Comparison of ENCODE assay signal across 1 cellular context in genomic region chr13:48253849-48254248, GRCh38.
TF ChIP-seq lines count a peak whose summit lies in the region.

No MANE protein-coding gene starts in this region.

TF ChIP-seq in HepG2, 621 proteins besides CTCF, POLR2A, EP300 and RAD21 (continued from another document and continues in another):
- TF ChIP-seq ZNF230 (CRISPR knock-in tag; IDR thresholded peaks at IDR 0.05) = no peak
- no peak for TF ChIP-seq ZNF446 (CRISPR knock-in tag; IDR thresholded peaks at IDR 0.05)
- TF ChIP-seq ZBTB46 (CRISPR knock-in tag; IDR thresholded peaks at IDR 0.05; ENCODE audit: borderline replicate concordance) = no peak
- TF ChIP-seq MTF1 (CRISPR knock-in tag; IDR thresholded peaks at IDR 0.05) = no peak
- no peak for TF ChIP-seq THYN1 (CRISPR knock-in tag; IDR thresholded peaks at IDR 0.05; ENCODE audit: borderline replicate concordance, low read depth)
- no peak for TF ChIP-seq TERF1 (CRISPR knock-in tag; IDR thresholded peaks at IDR 0.05)
- TF ChIP-seq FOXJ3 (CRISPR knock-in tag; IDR thresholded peaks at IDR 0.05; ENCODE audit: borderline replicate concordance) = no peak; the same call in 1 of the 2 replicates
- TF ChIP-seq ZNF414 (CRISPR knock-in tag; IDR thresholded peaks at IDR 0.05) = no peak
- no peak for TF ChIP-seq ARNT2 (CRISPR knock-in tag; IDR thresholded peaks at IDR 0.05; ENCODE audit: low read depth)
- no peak for TF ChIP-seq MBNL3 (CRISPR knock-in tag; conservative IDR thresholded peaks at IDR 0.05)
- no peak for TF ChIP-seq E2F5 (CRISPR knock-in tag; conservative IDR thresholded peaks at IDR 0.05)
- peak; percentile 69 for TF ChIP-seq FOXO1 (CRISPR knock-in tag; IDR thresholded peaks at IDR 0.05)
- no peak for TF ChIP-seq FOXO4 (CRISPR knock-in tag; conservative IDR thresholded peaks at IDR 0.05)
- no peak for TF ChIP-seq SRY (CRISPR knock-in tag; IDR thresholded peaks at IDR 0.05)
- TF ChIP-seq NCOR1 (IDR thresholded peaks at IDR 0.05; ENCODE audit: borderline replicate concordance, low read length) = no peak; the same call in 1 of the 2 replicates
- TF ChIP-seq TRIM24 (CRISPR knock-in tag; IDR thresholded peaks at IDR 0.05) = no peak
- no peak for TF ChIP-seq SMARCC2 (IDR thresholded peaks at IDR 0.05)
- TF ChIP-seq HDAC2 (CRISPR knock-in tag; IDR thresholded peaks at IDR 0.05) = peak; percentile 58
- no peak for TF ChIP-seq CREB1 (IDR thresholded peaks at IDR 0.05)
- peak; percentile 48; the same call in 1 of the 2 replicates for TF ChIP-seq CREB1 (CRISPR knock-in tag; IDR thresholded peaks at IDR 0.05)
- TF ChIP-seq U2AF1 (optimal IDR thresholded peaks at IDR 0.05; ENCODE audit: low read depth, low read length) = no peak
- no peak for TF ChIP-seq JDP2 (CRISPR knock-in tag; IDR thresholded peaks at IDR 0.05; ENCODE audit: borderline replicate concordance)
- TF ChIP-seq ZNF883 (CRISPR knock-in tag; IDR thresholded peaks at IDR 0.05; ENCODE audit: not compliant biosample characterization) = no peak
- no peak for TF ChIP-seq SRSF9 (IDR thresholded peaks at IDR 0.05; ENCODE audit: borderline replicate concordance, insufficient read depth, low read depth, low read length, poor library complexity, severe bottlenecking)
- peak; percentile 18; the same call in 1 of the 2 replicates for TF ChIP-seq SALL1 (CRISPR knock-in tag; IDR thresholded peaks at IDR 0.05)
- TF ChIP-seq PAX8 (CRISPR knock-in tag; IDR thresholded peaks at IDR 0.05; ENCODE audit: borderline replicate concordance) = no peak
- TF ChIP-seq EZH2 (conservative IDR thresholded peaks at IDR 0.05; ENCODE audit: low read depth, low read length) = no peak
- no peak for TF ChIP-seq ZSCAN12 (CRISPR knock-in tag; IDR thresholded peaks at IDR 0.05)
- TF ChIP-seq FOXP4 (CRISPR knock-in tag; IDR thresholded peaks at IDR 0.05) = peak; percentile 83
- no peak for TF ChIP-seq ZNF441 (CRISPR knock-in tag; IDR thresholded peaks at IDR 0.05; ENCODE audit: borderline replicate concordance)
- peak; percentile 51; the same call in 1 of the 2 replicates for TF ChIP-seq PPARG (CRISPR knock-in tag; conservative IDR thresholded peaks at IDR 0.05)
- TF ChIP-seq ZNF296 (CRISPR knock-in tag; conservative IDR thresholded peaks at IDR 0.05) = no peak
- no peak for TF ChIP-seq ZNF841 (CRISPR knock-in tag; IDR thresholded peaks at IDR 0.05; ENCODE audit: borderline replicate concordance)
- no peak for TF ChIP-seq CHCHD3 (CRISPR knock-in tag; IDR thresholded peaks at IDR 0.05)
- no peak for TF ChIP-seq ZNF224 (CRISPR knock-in tag; IDR thresholded peaks at IDR 0.05)
- no peak for TF ChIP-seq SP1 (IDR thresholded peaks at IDR 0.05)
- no peak for TF ChIP-seq SP1 (CRISPR knock-in tag; IDR thresholded peaks at IDR 0.05)
- no peak for TF ChIP-seq HNF1A (IDR thresholded peaks at IDR 0.05; ENCODE audit: low read depth)
- peak; percentile 73; the same call in 1 of the 2 replicates for TF ChIP-seq HNF1A (CRISPR knock-in tag; IDR thresholded peaks at IDR 0.05; ENCODE audit: borderline replicate concordance)
- TF ChIP-seq ZNF383 (CRISPR knock-in tag; IDR thresholded peaks at IDR 0.05; ENCODE audit: borderline replicate concordance) = no peak
- TF ChIP-seq RBFOX2 (IDR thresholded peaks at IDR 0.05; ENCODE audit: low read depth, low read length) = no peak
- TF ChIP-seq SMC3 (IDR thresholded peaks at IDR 0.05; ENCODE audit: low read length) = no peak
- no peak for TF ChIP-seq ZBTB4 (CRISPR knock-in tag; IDR thresholded peaks at IDR 0.05; ENCODE audit: borderline replicate concordance)
- no peak for TF ChIP-seq ZNF768 (CRISPR knock-in tag; IDR thresholded peaks at IDR 0.05)
- TF ChIP-seq ETS1 (CRISPR knock-in tag; IDR thresholded peaks at IDR 0.05) = no peak
- 0 out of 2 replicates have a peak, but pooled peaks have one; percentile 35 for TF ChIP-seq ZGPAT (CRISPR knock-in tag; IDR thresholded peaks at IDR 0.05)
- 0 out of 2 replicates have a peak, but pooled peaks have one; percentile 38 for TF ChIP-seq NR2F2 (IDR thresholded peaks at IDR 0.05; ENCODE audit: borderline replicate concordance, low read depth)
- no peak for TF ChIP-seq ZNF569 (CRISPR knock-in tag; IDR thresholded peaks at IDR 0.05; ENCODE audit: borderline replicate concordance)
